8 cellular contexts compared by ENCODE assay signal in genomic region chr2:18378020-18378653, GRCh38.
DNase-seq lines count a peak whose midpoint lies in the region; ATAC-seq and TF ChIP-seq lines count a peak whose summit lies in the region.

No MANE protein-coding gene starts in this region.

- intact Hi-C loops in body of pancreas (cut with DNase I) (no loop called here), stomach (cut with DNase I; ENCODE audit: low total_unique reads) (loop anchor here (10.0 kb wide), 1 partner anchor 523 kb away; no protein-coding TSS in a partner anchor)

- H3K4me3 ChIP-seq in DOHH2 (ENCODE audit: low read length): no peak overlapping the region
- H3K4me3 ChIP-seq in body of pancreas: no peak overlapping the region
- H3K4me3 ChIP-seq in stomach: no peak overlapping the region

- no peak for TF ChIP-seq EP300 in stomach (IDR thresholded peaks at IDR 0.05)

- H3K9me2 ChIP-seq in DOHH2 (replicated peaks; ENCODE audit: control insufficient read depth, low read length): no peaks in the 10 kb centered on the region

- TF ChIP-seq POLR2A in body of pancreas (IDR thresholded peaks at IDR 0.05) (no peak), stomach (IDR thresholded peaks at IDR 0.05) (no peak)

- H3K27me3 ChIP-seq in DOHH2 (ENCODE audit: control insufficient read depth, low read length): peaks cover 9% of the 10 kb centered on the region; the same call in 1 of the 2 replicates
- no peaks in the 10 kb centered on the region for H3K27me3 ChIP-seq in body of pancreas
- peaks cover 0 to 7% (median 0%) of the 10 kb centered on the region in 3 donors for H3K27me3 ChIP-seq in stomach

- H3K4me2 ChIP-seq in DOHH2 (ENCODE audit: low read length): no peak overlapping the region

- 38 to 40% methylated on average over 4 of the region's 4 CpGs for WGBS in body of pancreas, 2 donors
- 38 to 42% (median 40%) methylated on average over 4 of the region's 4 CpGs for WGBS in stomach, 5 donors

- H3K9me3 ChIP-seq in DOHH2 (ENCODE audit: control insufficient read depth, insufficient read depth, low read length) (no peaks in the 10 kb centered on the region), body of pancreas (no peaks in the 10 kb centered on the region), stomach (no peaks in the 10 kb centered on the region)

- no peak overlapping the region for H3K27ac ChIP-seq in DOHH2 (ENCODE audit: low read depth, low read length)
- H3K27ac ChIP-seq in body of pancreas: peak overlapping the region in 2 of 4 donors; percentile 8 to 48
- no peak overlapping the region for H3K27ac ChIP-seq in stomach

- no peaks in the 10 kb centered on the region for H4K20me1 ChIP-seq in DOHH2 (ENCODE audit: control insufficient read depth, insufficient read depth, low read depth, low read length)

- H3K36me3 ChIP-seq in DOHH2 (ENCODE audit: control insufficient read depth, low read length) (no peaks in the 10 kb centered on the region), body of pancreas (replicated peaks in 1 of 2; ENCODE audit: insufficient read depth in 1 of 2, low read depth in 2 of 2) (no peaks in the 10 kb centered on the region), stomach (no peaks in the 10 kb centered on the region)

- H3K79me2 ChIP-seq in DOHH2 (ENCODE audit: control insufficient read depth, low read length): no peaks in the 10 kb centered on the region

- H3K4me1 ChIP-seq in DOHH2 (ENCODE audit: control insufficient read depth, low read length) (no peaks in the 10 kb centered on the region), body of pancreas (peaks cover 9% of the 10 kb centered on the region), stomach (no peaks in the 10 kb centered on the region)

- H3F3A ChIP-seq in DOHH2 (ENCODE audit: control insufficient read depth, insufficient read depth): no peaks in the 10 kb centered on the region

- peak; percentile 84 for ATAC-seq in GM19397 (IDR thresholded peaks at IDR 0.05; ENCODE audit: unreplicated experiment)
- ATAC-seq in HG03378 (IDR thresholded peaks at IDR 0.05; ENCODE audit: unreplicated experiment): peak; percentile 77
- peak; percentile 74 for ATAC-seq in body of pancreas

- TF ChIP-seq CTCF in DOHH2 (IDR thresholded peaks at IDR 0.05; ENCODE audit: low read depth, low read length, poor library complexity, severe bottlenecking): peak; percentile 84
- peak; percentile 44 to 69 (median 65) for TF ChIP-seq CTCF in body of pancreas (IDR thresholded peaks at IDR 0.05)
- peak in 5 of 7 experiments; percentile 46 to 76 (median 69) for TF ChIP-seq CTCF in stomach (IDR thresholded peaks at IDR 0.05)

- peak; percentile 10 for DNase-seq in NCI-H524 treated with DMSO at 0.1 percent for 48 hours (lab: John Stamatoyannopoulos, UW)
- DNase-seq in body of pancreas: peak; percentile 17 to 45 (median 36)
- DNase-seq in iris pigment epithelial cell (ENCODE audit: low read depth): peak; percentile 41
- no peak for DNase-seq in stomach
- no peak for DNase-seq in GDM1 (lab: John Stamatoyannopoulos, UW)

Comparison
In these comparisons a context has a peak if more than half of its experiments do, and no peak if none do; other contexts are left out.
1. DNase-seq: peak in NCI-H524 treated with DMSO at 0.1 percent for 48 hours (single experiment), body of pancreas (4 of 4) and iris pigment epithelial cell (single experiment); none in stomach (single experiment) and GDM1 (single experiment).
2. Peak in every context shown above with its lines, with median percentiles within 50 percentile points of each other: CTCF ChIP-seq and ATAC-seq.